Comparison of ENCODE assay signal across 1 cellular context in the genomic region with DNA sequence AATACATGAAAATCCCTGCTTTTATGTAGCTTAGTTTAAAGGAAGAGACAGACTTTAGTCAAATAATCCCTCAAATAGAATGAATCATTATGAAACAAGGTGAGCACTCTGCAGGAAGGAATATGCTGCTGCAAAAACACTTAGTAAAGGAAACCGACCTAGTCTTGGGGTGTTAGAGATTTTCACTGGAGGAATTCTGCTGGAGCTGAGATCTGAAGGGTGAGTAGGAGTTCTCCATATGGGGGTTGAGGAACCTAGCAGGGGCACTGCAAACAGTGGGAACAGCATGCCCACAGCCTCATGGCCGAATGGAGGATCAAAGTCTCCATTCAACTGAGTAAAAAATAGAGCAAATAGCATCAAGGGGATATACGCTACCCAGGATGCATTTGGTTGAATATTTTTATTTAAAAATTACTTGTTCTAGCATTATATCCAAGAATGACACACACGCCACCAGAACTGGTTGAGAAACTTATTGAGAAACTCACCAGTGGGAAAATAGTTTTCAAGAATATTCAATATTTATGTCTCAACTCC.
TF ChIP-seq lines count a peak whose summit lies in the region.

No MANE protein-coding gene starts in this region.

TF ChIP-seq in HepG2, 621 proteins besides CTCF, POLR2A, EP300 and RAD21 (continues in another document):
- TF ChIP-seq GPN1 (CRISPR knock-in tag; IDR thresholded peaks at IDR 0.05; ENCODE audit: borderline replicate concordance): no peak
- no peak for TF ChIP-seq ZNF549 (CRISPR knock-in tag; IDR thresholded peaks at IDR 0.05)
- TF ChIP-seq POLR2G (IDR thresholded peaks at IDR 0.05; ENCODE audit: low read depth, low read length): 0 out of 2 replicates have a peak, but pooled peaks have one; percentile 60
- TF ChIP-seq ZNF468 (CRISPR knock-in tag; IDR thresholded peaks at IDR 0.05): no peak
- TF ChIP-seq, protein P1, sequence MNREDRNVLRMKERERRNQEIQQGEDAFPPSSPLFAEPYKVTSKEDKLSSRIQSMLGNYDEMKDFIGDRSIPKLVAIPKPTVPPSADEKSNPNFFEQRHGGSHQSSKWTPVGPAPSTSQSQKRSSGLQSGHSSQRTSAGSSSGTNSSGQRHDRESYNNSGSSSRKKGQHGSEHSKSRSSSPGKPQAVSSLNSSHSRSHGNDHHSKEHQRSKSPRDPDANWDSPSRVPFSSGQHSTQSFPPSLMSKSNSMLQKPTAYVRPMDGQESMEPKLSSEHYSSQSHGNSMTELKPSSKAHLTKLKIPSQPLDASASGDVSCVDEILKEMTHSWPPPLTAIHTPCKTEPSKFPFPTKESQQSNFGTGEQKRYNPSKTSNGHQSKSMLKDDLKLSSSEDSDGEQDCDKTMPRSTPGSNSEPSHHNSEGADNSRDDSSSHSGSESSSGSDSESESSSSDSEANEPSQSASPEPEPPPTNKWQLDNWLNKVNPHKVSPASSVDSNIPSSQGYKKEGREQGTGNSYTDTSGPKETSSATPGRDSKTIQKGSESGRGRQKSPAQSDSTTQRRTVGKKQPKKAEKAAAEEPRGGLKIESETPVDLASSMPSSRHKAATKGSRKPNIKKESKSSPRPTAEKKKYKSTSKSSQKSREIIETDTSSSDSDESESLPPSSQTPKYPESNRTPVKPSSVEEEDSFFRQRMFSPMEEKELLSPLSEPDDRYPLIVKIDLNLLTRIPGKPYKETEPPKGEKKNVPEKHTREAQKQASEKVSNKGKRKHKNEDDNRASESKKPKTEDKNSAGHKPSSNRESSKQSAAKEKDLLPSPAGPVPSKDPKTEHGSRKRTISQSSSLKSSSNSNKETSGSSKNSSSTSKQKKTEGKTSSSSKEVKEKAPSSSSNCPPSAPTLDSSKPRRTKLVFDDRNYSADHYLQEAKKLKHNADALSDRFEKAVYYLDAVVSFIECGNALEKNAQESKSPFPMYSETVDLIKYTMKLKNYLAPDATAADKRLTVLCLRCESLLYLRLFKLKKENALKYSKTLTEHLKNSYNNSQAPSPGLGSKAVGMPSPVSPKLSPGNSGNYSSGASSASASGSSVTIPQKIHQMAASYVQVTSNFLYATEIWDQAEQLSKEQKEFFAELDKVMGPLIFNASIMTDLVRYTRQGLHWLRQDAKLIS (CRISPR knock-in tag; IDR thresholded peaks at IDR 0.05): peak; percentile 83; the same call in 1 of the 2 replicates
- TF ChIP-seq TRIM24 (CRISPR knock-in tag; IDR thresholded peaks at IDR 0.05): no peak
- TF ChIP-seq, protein P2, sequence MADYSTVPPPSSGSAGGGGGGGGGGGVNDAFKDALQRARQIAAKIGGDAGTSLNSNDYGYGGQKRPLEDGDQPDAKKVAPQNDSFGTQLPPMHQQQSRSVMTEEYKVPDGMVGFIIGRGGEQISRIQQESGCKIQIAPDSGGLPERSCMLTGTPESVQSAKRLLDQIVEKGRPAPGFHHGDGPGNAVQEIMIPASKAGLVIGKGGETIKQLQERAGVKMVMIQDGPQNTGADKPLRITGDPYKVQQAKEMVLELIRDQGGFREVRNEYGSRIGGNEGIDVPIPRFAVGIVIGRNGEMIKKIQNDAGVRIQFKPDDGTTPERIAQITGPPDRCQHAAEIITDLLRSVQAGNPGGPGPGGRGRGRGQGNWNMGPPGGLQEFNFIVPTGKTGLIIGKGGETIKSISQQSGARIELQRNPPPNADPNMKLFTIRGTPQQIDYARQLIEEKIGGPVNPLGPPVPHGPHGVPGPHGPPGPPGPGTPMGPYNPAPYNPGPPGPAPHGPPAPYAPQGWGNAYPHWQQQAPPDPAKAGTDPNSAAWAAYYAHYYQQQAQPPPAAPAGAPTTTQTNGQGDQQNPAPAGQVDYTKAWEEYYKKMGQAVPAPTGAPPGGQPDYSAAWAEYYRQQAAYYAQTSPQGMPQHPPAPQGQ (CRISPR knock-in tag; IDR thresholded peaks at IDR 0.05; ENCODE audit: borderline replicate concordance): no peak
- peak; percentile 90; the same call in 1 of the 2 replicates for TF ChIP-seq ZC3H4 (CRISPR knock-in tag; IDR thresholded peaks at IDR 0.05; ENCODE audit: borderline replicate concordance)
- 0 out of 2 replicates have a peak, but pooled peaks have one; percentile 16 for TF ChIP-seq KLF9 (CRISPR knock-in tag; IDR thresholded peaks at IDR 0.05; ENCODE audit: low read depth)
- TF ChIP-seq ESRRA (CRISPR knock-in tag; IDR thresholded peaks at IDR 0.05; ENCODE audit: low read depth): no peak
- TF ChIP-seq AGO2 (optimal IDR thresholded peaks at IDR 0.05; ENCODE audit: low read depth, low read length): peak; percentile 44
- TF ChIP-seq KAT7 (CRISPR knock-in tag; IDR thresholded peaks at IDR 0.05; ENCODE audit: borderline replicate concordance): 0 out of 2 replicates have a peak, but pooled peaks have one; percentile 19
- TF ChIP-seq, protein P3, sequence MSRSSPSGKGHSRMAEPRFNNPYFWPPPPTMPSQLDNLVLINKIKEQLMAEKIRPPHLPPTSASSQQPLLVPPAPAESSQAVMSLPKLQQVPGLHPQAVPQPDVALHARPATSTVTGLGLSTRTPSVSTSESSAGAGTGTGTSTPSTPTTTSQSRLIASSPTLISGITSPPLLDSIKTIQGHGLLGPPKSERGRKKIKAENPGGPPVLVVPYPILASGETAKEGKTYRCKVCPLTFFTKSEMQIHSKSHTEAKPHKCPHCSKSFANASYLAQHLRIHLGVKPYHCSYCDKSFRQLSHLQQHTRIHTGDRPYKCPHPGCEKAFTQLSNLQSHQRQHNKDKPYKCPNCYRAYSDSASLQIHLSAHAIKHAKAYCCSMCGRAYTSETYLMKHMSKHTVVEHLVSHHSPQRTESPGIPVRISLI (CRISPR knock-in tag; IDR thresholded peaks at IDR 0.05; ENCODE audit: borderline replicate concordance): no peak
- TF ChIP-seq, protein P4, sequence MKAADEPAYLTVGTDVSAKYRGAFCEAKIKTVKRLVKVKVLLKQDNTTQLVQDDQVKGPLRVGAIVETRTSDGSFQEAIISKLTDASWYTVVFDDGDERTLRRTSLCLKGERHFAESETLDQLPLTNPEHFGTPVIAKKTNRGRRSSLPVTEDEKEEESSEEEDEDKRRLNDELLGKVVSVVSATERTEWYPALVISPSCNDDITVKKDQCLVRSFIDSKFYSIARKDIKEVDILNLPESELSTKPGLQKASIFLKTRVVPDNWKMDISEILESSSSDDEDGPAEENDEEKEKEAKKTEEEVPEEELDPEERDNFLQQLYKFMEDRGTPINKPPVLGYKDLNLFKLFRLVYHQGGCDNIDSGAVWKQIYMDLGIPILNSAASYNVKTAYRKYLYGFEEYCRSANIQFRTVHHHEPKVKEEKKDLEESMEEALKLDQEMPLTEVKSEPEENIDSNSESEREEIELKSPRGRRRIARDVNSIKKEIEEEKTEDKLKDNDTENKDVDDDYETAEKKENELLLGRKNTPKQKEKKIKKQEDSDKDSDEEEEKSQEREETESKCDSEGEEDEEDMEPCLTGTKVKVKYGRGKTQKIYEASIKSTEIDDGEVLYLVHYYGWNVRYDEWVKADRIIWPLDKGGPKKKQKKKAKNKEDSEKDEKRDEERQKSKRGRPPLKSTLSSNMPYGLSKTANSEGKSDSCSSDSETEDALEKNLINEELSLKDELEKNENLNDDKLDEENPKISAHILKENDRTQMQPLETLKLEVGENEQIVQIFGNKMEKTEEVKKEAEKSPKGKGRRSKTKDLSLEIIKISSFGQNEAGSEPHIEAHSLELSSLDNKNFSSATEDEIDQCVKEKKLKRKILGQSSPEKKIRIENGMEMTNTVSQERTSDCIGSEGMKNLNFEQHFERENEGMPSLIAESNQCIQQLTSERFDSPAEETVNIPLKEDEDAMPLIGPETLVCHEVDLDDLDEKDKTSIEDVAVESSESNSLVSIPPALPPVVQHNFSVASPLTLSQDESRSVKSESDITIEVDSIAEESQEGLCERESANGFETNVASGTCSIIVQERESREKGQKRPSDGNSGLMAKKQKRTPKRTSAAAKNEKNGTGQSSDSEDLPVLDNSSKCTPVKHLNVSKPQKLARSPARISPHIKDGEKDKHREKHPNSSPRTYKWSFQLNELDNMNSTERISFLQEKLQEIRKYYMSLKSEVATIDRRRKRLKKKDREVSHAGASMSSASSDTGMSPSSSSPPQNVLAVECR (CRISPR knock-in tag; IDR thresholded peaks at IDR 0.05; ENCODE audit: borderline replicate concordance): peak; percentile 8; the same call in 1 of the 2 replicates
- TF ChIP-seq, protein P5, sequence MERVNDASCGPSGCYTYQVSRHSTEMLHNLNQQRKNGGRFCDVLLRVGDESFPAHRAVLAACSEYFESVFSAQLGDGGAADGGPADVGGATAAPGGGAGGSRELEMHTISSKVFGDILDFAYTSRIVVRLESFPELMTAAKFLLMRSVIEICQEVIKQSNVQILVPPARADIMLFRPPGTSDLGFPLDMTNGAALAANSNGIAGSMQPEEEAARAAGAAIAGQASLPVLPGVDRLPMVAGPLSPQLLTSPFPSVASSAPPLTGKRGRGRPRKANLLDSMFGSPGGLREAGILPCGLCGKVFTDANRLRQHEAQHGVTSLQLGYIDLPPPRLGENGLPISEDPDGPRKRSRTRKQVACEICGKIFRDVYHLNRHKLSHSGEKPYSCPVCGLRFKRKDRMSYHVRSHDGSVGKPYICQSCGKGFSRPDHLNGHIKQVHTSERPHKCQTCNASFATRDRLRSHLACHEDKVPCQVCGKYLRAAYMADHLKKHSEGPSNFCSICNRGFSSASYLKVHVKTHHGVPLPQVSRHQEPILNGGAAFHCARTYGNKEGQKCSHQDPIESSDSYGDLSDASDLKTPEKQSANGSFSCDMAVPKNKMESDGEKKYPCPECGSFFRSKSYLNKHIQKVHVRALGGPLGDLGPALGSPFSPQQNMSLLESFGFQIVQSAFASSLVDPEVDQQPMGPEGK (CRISPR knock-in tag; IDR thresholded peaks at IDR 0.05): 0 out of 2 replicates have a peak, but pooled peaks have one; percentile 10
- TF ChIP-seq TOE1 (CRISPR knock-in tag; IDR thresholded peaks at IDR 0.05): no peak
- TF ChIP-seq ARID2 (CRISPR knock-in tag; IDR thresholded peaks at IDR 0.05; ENCODE audit: borderline replicate concordance): 0 out of 2 replicates have a peak, but pooled peaks have one; percentile 24
- 0 out of 2 replicates have a peak, but pooled peaks have one; percentile 2 for TF ChIP-seq KDM5A (IDR thresholded peaks at IDR 0.05; ENCODE audit: borderline replicate concordance, low read length)
- TF ChIP-seq, protein P6, sequence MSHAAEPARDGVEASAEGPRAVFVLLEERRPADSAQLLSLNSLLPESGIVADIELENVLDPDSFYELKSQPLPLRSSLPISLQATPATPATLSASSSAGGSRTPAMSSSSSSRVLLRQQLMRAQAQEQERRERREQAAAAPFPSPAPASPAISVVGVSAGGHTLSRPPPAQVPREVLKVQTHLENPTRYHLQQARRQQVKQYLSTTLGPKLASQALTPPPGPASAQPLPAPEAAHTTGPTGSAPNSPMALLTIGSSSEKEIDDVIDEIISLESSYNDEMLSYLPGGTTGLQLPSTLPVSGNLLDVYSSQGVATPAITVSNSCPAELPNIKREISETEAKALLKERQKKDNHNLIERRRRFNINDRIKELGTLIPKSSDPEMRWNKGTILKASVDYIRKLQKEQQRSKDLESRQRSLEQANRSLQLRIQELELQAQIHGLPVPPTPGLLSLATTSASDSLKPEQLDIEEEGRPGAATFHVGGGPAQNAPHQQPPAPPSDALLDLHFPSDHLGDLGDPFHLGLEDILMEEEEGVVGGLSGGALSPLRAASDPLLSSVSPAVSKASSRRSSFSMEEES (CRISPR knock-in tag; IDR thresholded peaks at IDR 0.05): 0 out of 2 replicates have a peak, but pooled peaks have one; percentile 27
- TF ChIP-seq, protein P7, sequence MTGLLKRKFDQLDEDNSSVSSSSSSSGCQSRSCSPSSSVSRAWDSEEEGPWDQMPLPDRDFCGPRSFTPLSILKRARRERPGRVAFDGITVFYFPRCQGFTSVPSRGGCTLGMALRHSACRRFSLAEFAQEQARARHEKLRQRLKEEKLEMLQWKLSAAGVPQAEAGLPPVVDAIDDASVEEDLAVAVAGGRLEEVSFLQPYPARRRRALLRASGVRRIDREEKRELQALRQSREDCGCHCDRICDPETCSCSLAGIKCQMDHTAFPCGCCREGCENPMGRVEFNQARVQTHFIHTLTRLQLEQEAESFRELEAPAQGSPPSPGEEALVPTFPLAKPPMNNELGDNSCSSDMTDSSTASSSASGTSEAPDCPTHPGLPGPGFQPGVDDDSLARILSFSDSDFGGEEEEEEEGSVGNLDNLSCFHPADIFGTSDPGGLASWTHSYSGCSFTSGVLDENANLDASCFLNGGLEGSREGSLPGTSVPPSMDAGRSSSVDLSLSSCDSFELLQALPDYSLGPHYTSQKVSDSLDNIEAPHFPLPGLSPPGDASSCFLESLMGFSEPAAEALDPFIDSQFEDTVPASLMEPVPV (CRISPR knock-in tag; IDR thresholded peaks at IDR 0.05): no peak
- TF ChIP-seq MBD4 (IDR thresholded peaks at IDR 0.05; ENCODE audit: borderline replicate concordance, low read length): peak; percentile 31; the same call in 1 of the 2 replicates
- TF ChIP-seq, protein P8, sequence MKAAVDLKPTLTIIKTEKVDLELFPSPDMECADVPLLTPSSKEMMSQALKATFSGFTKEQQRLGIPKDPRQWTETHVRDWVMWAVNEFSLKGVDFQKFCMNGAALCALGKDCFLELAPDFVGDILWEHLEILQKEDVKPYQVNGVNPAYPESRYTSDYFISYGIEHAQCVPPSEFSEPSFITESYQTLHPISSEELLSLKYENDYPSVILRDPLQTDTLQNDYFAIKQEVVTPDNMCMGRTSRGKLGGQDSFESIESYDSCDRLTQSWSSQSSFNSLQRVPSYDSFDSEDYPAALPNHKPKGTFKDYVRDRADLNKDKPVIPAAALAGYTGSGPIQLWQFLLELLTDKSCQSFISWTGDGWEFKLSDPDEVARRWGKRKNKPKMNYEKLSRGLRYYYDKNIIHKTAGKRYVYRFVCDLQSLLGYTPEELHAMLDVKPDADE (CRISPR knock-in tag; IDR thresholded peaks at IDR 0.05): no peak
- TF ChIP-seq, protein P9, sequence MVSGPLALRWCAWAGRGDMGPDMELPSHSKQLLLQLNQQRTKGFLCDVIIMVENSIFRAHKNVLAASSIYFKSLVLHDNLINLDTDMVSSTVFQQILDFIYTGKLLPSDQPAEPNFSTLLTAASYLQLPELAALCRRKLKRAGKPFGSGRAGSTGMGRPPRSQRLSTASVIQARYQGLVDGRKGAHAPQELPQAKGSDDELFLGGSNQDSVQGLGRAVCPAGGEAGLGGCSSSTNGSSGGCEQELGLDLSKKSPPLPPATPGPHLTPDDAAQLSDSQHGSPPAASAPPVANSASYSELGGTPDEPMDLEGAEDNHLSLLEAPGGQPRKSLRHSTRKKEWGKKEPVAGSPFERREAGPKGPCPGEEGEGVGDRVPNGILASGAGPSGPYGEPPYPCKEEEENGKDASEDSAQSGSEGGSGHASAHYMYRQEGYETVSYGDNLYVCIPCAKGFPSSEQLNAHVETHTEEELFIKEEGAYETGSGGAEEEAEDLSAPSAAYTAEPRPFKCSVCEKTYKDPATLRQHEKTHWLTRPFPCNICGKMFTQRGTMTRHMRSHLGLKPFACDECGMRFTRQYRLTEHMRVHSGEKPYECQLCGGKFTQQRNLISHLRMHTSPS (CRISPR knock-in tag; IDR thresholded peaks at IDR 0.05; ENCODE audit: low read depth): no peak
- 0 out of 2 replicates have a peak, but pooled peaks have one; percentile 5 for TF ChIP-seq TCF7 (IDR thresholded peaks at IDR 0.05; ENCODE audit: low read depth)
- TF ChIP-seq YEATS4 (CRISPR knock-in tag; IDR thresholded peaks at IDR 0.05; ENCODE audit: borderline replicate concordance): 0 out of 2 replicates have a peak, but pooled peaks have one; percentile 25
- TF ChIP-seq, protein P10, sequence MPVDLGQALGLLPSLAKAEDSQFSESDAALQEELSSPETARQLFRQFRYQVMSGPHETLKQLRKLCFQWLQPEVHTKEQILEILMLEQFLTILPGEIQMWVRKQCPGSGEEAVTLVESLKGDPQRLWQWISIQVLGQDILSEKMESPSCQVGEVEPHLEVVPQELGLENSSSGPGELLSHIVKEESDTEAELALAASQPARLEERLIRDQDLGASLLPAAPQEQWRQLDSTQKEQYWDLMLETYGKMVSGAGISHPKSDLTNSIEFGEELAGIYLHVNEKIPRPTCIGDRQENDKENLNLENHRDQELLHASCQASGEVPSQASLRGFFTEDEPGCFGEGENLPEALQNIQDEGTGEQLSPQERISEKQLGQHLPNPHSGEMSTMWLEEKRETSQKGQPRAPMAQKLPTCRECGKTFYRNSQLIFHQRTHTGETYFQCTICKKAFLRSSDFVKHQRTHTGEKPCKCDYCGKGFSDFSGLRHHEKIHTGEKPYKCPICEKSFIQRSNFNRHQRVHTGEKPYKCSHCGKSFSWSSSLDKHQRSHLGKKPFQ (CRISPR knock-in tag; IDR thresholded peaks at IDR 0.05; ENCODE audit: insufficient replicate concordance): no peak
- peak; percentile 23; the same call in 1 of the 2 replicates for TF ChIP-seq ELF3 (CRISPR knock-in tag; IDR thresholded peaks at IDR 0.05)
